Comparison of ENCODE assay signal across 17 cellular contexts in the genomic region with DNA sequence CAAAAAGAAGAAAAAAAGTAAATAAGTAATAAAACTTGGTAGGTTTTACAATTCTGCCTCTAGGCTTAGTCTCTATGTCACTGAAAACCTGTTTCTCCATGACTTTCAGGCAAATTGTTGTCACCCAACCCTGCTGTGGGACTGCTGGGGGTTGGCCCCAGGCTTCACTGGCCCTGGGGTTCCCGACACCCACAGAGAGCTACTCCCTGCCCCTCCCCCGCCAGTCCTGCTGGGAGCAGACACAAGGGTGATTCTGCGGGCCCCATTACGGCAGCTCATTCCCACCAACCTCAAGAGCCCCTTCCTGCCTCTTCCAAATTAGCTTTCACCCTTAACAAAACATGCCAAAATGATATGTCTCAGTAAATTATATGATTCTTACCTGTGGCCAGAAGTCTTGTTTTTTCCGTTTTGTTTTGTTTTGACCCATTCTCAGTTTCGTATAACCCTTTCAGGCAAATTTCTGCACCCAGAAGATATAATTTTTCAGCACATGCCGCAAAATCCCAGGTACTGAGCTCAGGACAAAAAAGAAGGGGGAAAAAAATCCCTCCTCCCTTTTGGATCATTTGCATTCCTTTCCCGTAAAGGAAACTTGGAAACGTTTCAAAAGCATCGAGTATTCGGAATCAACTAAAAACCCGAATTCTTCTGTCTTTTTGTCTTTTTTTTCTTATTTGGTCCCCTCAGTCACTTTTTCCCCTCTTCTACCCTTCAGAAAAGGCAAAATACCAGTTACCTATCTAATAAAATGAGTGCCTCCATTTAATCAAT. TPM values are rescaled to one million over a fixed set of nuclear protein-coding genes. Genes with fewer than 3 reads are reported as not detected.
DNase-seq lines count a peak whose midpoint lies in the region; ATAC-seq and TF ChIP-seq lines count a peak whose summit lies in the region.
"Had no signal": no experiment of that assay in that cellular context is flagged by ENCODE, and none has a peak within 500 bp of the region (broad histone marks: within the 10 kb centered on the region; RNA-seq: fewer than 3 reads in every experiment).

No MANE protein-coding gene starts in this region.

- WGBS in endodermal cell (ENCODE audit: insufficient coverage in 1 of 2, insufficient read length in 1 of 2), 2 experiments = 63 to 78% methylated on average over 7 to 12 of the region's 12 CpGs

- H3K9ac ChIP-seq in BLaER1 treated with 17β-estradiol and CSF1 and Interleukin-3, amounts not matched to agents 10 nM and 100 nM = peak overlapping the region; percentile 65 to 80 (median 72)
- peak overlapping the region; percentile 54; the same call in 1 of the 2 replicates for H3K9ac ChIP-seq in OCI-LY3 (ENCODE audit: low read length)
- no peak overlapping the region for H3K9ac ChIP-seq in endodermal cell (ENCODE audit: extremely low read depth, low read length, poor library complexity, severe bottlenecking)
- no peak overlapping the region for H3K9ac ChIP-seq in neural progenitor cell

- ATAC-seq in left lobe of liver = no peak
- no peak for ATAC-seq in GM18870 (IDR thresholded peaks at IDR 0.05; ENCODE audit: unreplicated experiment)
- no peak for ATAC-seq in HG02763 (IDR thresholded peaks at IDR 0.05; ENCODE audit: unreplicated experiment)
- ATAC-seq: A549, SK-N-SH treated with all-trans-retinoic acid at 6 μM for 48 hours had no signal

- H3K4me3 Mint-ChIP-seq in endodermal cell (no peak overlapping the region), neural progenitor cell (no peak overlapping the region)

- H3K4me1 ChIP-seq in BLaER1 treated with 17β-estradiol and CSF1 and Interleukin-3, amounts not matched to agents 10 nM and 100 nM = peaks cover 83 to 100% (median 92%) of the 10 kb centered on the region in 10 experiments
- H3K4me1 ChIP-seq in OCI-LY3 (ENCODE audit: low read length) (peaks cover 66% of the 10 kb centered on the region), endodermal cell (ENCODE audit: control insufficient read depth, insufficient read depth, low read length) (peaks cover 3% of the 10 kb centered on the region), neural progenitor cell (peaks cover 34% of the 10 kb centered on the region)

- H2AFZ ChIP-seq in OCI-LY3 (ENCODE audit: low read depth, low read length) (no peak overlapping the region), neural progenitor cell (replicated peaks) (peak overlapping the region; percentile 30)

- H3K4me1 Mint-ChIP-seq in endodermal cell = peaks cover 21% of the 10 kb centered on the region
- H3K4me1 Mint-ChIP-seq in neural progenitor cell = peaks cover 61% of the 10 kb centered on the region

- peaks cover 10% of the 10 kb centered on the region for H3F3A ChIP-seq in neural progenitor cell (ENCODE audit: low read depth)

- no peaks in the 10 kb centered on the region for H3K9me3 Mint-ChIP-seq in endodermal cell
- no peaks in the 10 kb centered on the region for H3K9me3 Mint-ChIP-seq in neural progenitor cell
- H3K9me3 Mint-ChIP-seq: activated naive CD8-positive, alpha-beta T cell treated with anti-CD3 and anti-CD28 coated beads, Interleukin-2, amount 10 ng/mL, durations not matched to agents 7 days and 5 days had no signal

- peak overlapping the region; percentile 89 to 100 (median 97) for H3K4me2 ChIP-seq in BLaER1 treated with 17β-estradiol and CSF1 and Interleukin-3, amounts not matched to agents 10 nM and 100 nM
- H3K4me2 ChIP-seq in OCI-LY3 (ENCODE audit: low read length) (peak overlapping the region; percentile 85), neural progenitor cell (peak overlapping the region; percentile 36)
- H3K4me2 ChIP-seq: A549 had no signal

- H3K27me3 ChIP-seq in BLaER1 treated with 17β-estradiol and CSF1 and Interleukin-3, amounts not matched to agents 10 nM and 100 nM = no peaks in the 10 kb centered on the region
- H3K27me3 ChIP-seq in OCI-LY3 (ENCODE audit: low read depth, low read length) = peaks cover 35% of the 10 kb centered on the region
- no peaks in the 10 kb centered on the region for H3K27me3 ChIP-seq in endodermal cell (ENCODE audit: control insufficient read depth, insufficient read depth, low read length, poor library complexity, severe bottlenecking)
- H3K27me3 ChIP-seq in neural progenitor cell = no peaks in the 10 kb centered on the region
- H3K27me3 ChIP-seq: pancreas, tibial artery had no signal

- H3K79me2 ChIP-seq in OCI-LY3 (ENCODE audit: low read length) (no peaks in the 10 kb centered on the region), neural progenitor cell (ENCODE audit: low read depth) (no peaks in the 10 kb centered on the region)

- H3K4me3 ChIP-seq in BLaER1 treated with 17β-estradiol and CSF1 and Interleukin-3, amounts not matched to agents 10 nM and 100 nM = peak overlapping the region in 6 of 10 experiments; percentile 10 to 60 (median 24); a peak in 8 of 20 replicates
- H3K4me3 ChIP-seq in OCI-LY3 (ENCODE audit: low read length) = peak overlapping the region; percentile 70; the same call in 1 of the 2 replicates
- no peak overlapping the region for H3K4me3 ChIP-seq in endodermal cell (ENCODE audit: low read length)
- no peak overlapping the region for H3K4me3 ChIP-seq in neural progenitor cell
- H3K4me3 ChIP-seq: A549, tibial artery had no signal

- DNase-seq in endodermal cell = no peak
- peak; percentile 34 for DNase-seq in neural progenitor cell (ENCODE audit: low spot score)
- no peak for DNase-seq in SK-N-DZ (ENCODE audit: low spot score)
- DNase-seq in left lobe of liver (ENCODE audit: low spot score) = no peak
- DNase-seq: activated naive CD8-positive, alpha-beta T cell treated with anti-CD3 and anti-CD28 coated beads, Interleukin-2, amount 10 ng/mL, durations not matched to agents 7 days and 5 days; DMS 273 treated with DMSO at 0.1 percent for 48 hours; hippocampal formation; NCI-H2081 treated with DMSO at 0.1 percent for 48 hours; tibial artery had no signal

- peaks cover 5 to 100% (median 49%) of the 10 kb centered on the region in 11 experiments; a peak in 17 of 22 replicates for H4K20me1 ChIP-seq in BLaER1 treated with 17β-estradiol and CSF1 and Interleukin-3, amounts not matched to agents 10 nM and 100 nM
- H4K20me1 ChIP-seq in OCI-LY3 (ENCODE audit: insufficient read depth, low read length) (no peaks in the 10 kb centered on the region), neural progenitor cell (ENCODE audit: low read depth) (no peaks in the 10 kb centered on the region)

- H3K27ac ChIP-seq in BLaER1 treated with 17β-estradiol and CSF1 and Interleukin-3, amounts not matched to agents 10 nM and 100 nM = peak overlapping the region; percentile 52 to 99 (median 83); a peak in 21 of 22 replicates
- H3K27ac ChIP-seq in OCI-LY3 (ENCODE audit: low read length) (peak overlapping the region; percentile 94), endodermal cell (ENCODE audit: low read depth, low read length) (no peak overlapping the region), neural progenitor cell (no peak overlapping the region)
- H3K27ac ChIP-seq: A549, VCaP had no signal

- peaks cover 50 to 82% (median 59%) of the 10 kb centered on the region in 11 experiments for H3K36me3 ChIP-seq in BLaER1 treated with 17β-estradiol and CSF1 and Interleukin-3, amounts not matched to agents 10 nM and 100 nM
- no peaks in the 10 kb centered on the region for H3K36me3 ChIP-seq in OCI-LY3 (replicated peaks; ENCODE audit: low read depth, low read length)
- H3K36me3 ChIP-seq in endodermal cell (ENCODE audit: control insufficient read depth, insufficient read depth, low read length) = no peaks in the 10 kb centered on the region
- H3K36me3 ChIP-seq in neural progenitor cell = no peaks in the 10 kb centered on the region
- H3K36me3 ChIP-seq: pancreas, tibial artery had no signal

- no peaks in the 10 kb centered on the region for H3K27me3 Mint-ChIP-seq in endodermal cell (ENCODE audit: insufficient read depth)
- peaks cover 3% of the 10 kb centered on the region for H3K27me3 Mint-ChIP-seq in neural progenitor cell (ENCODE audit: insufficient read depth, low read depth)

- peak overlapping the region; percentile 22 for H3K27ac Mint-ChIP-seq in endodermal cell
- peak overlapping the region; percentile 2 for H3K27ac Mint-ChIP-seq in neural progenitor cell
- H3K27ac Mint-ChIP-seq: activated naive CD8-positive, alpha-beta T cell treated with anti-CD3 and anti-CD28 coated beads, Interleukin-2, amount 10 ng/mL, durations not matched to agents 7 days and 5 days had no signal

- H3K36me3 Mint-ChIP-seq in endodermal cell (ENCODE audit: low read depth) (no peaks in the 10 kb centered on the region), neural progenitor cell (peaks cover 2% of the 10 kb centered on the region)
- H3K36me3 Mint-ChIP-seq: activated naive CD8-positive, alpha-beta T cell treated with anti-CD3 and anti-CD28 coated beads, Interleukin-2, amount 10 ng/mL, durations not matched to agents 7 days and 5 days had no signal

- TF ChIP-seq CTCF in OCI-LY3 (IDR thresholded peaks at IDR 0.05; ENCODE audit: low read depth, low read length) (no peak), endodermal cell (conservative IDR thresholded peaks at IDR 0.05) (no peak), neural progenitor cell (IDR thresholded peaks at IDR 0.05) (no peak)

- no peaks in the 10 kb centered on the region for H3K9me3 ChIP-seq in BLaER1 treated with 17β-estradiol and CSF1 and Interleukin-3, amounts not matched to agents 10 nM and 100 nM (replicated peaks in 1 of 11)
- H3K9me3 ChIP-seq in OCI-LY3 (ENCODE audit: insufficient read depth, low read length) (no peaks in the 10 kb centered on the region), endodermal cell (ENCODE audit: control insufficient read depth, low read length) (no peaks in the 10 kb centered on the region), neural progenitor cell (ENCODE audit: low read depth) (no peaks in the 10 kb centered on the region)
- H3K9me3 ChIP-seq: A549, pancreas, tibial artery had no signal

RNA-seq across cellular contexts. Expression of a gene that starts 27.8 kb away (rescaled TPM):
- total RNA-seq in endodermal cell (10 to 100 TPM in 1 of 2 donors, 1 to 10 TPM in 1; 7.5 to 14.9 TPM), neural progenitor cell (ENCODE audit: low replicate concordance) (0.54 and 0.59 TPM in 2 replicates), left lobe of liver (12.8 TPM)
- polyA plus RNA-seq in endodermal cell (2013, experiment 1 of 2) = 8.9 TPM
- polyA plus RNA-seq in endodermal cell (2013, experiment 2 of 2) = 10.0 TPM
- polyA plus RNA-seq in SK-N-DZ (2014; cell fraction: cytosol; rRNA removed) = 21.7 and 24.0 TPM in 2 replicates
- 25.8 and 46.5 TPM in 2 replicates for polyA plus RNA-seq in SK-N-DZ (2014; cell fraction: nucleus; rRNA removed)

Comparison
In these comparisons a context has a peak if more than half of its experiments do, and no peak if none do; other contexts are left out.
1. H3K27ac ChIP-seq: peak in BLaER1 treated with 17β-estradiol and CSF1 and Interleukin-3, amounts not matched to agents 10 nM and 100 nM (11 of 11) and OCI-LY3 (single experiment); none in endodermal cell (single experiment) and neural progenitor cell (single experiment).
2. H3K4me2 ChIP-seq: peak in every context shown above with its lines; median percentile 97 in BLaER1 treated with 17β-estradiol and CSF1 and Interleukin-3, amounts not matched to agents 10 nM and 100 nM; 85 in OCI-LY3; 36 in neural progenitor cell.
3. H3K4me3 ChIP-seq: peak in BLaER1 treated with 17β-estradiol and CSF1 and Interleukin-3, amounts not matched to agents 10 nM and 100 nM (6 of 10) and OCI-LY3 (single experiment); none in endodermal cell (single experiment) and neural progenitor cell (single experiment).
4. H3K9ac ChIP-seq: peak in BLaER1 treated with 17β-estradiol and CSF1 and Interleukin-3, amounts not matched to agents 10 nM and 100 nM (11 of 11) and OCI-LY3 (single experiment); none in endodermal cell (single experiment) and neural progenitor cell (single experiment).